Comparison of ENCODE assay signal across 22 cellular contexts in genomic region chr14:45125754-45126153, GRCh38.
"Had no signal": no experiment of that assay in that cellular context is flagged by ENCODE, and none has a peak within 500 bp of the region (broad histone marks: within the 10 kb centered on the region; RNA-seq: fewer than 3 reads in every experiment).

No MANE protein-coding gene starts in this region.

- H3K27ac Mint-ChIP-seq: memory B cell; natural killer cell; neural progenitor cell; progenitor cell of endocrine pancreas; stimulated activated effector memory CD8-positive, alpha-beta T cell treated with anti-CD3 and anti-CD28 coated beads, Interleukin-12 subunit alpha, Interleukin-12 subunit beta, amount 100 ng/mL, for 72 hours had no signal

- H3K9ac ChIP-seq: neural progenitor cell, parathyroid adenoma had no signal

- H3K27me3 ChIP-seq: dorsolateral prefrontal cortex, neural progenitor cell, right atrium auricular region, tibial nerve, upper lobe of left lung, vagina had no signal

- H3K79me2 ChIP-seq: parathyroid adenoma had no signal

- H3K9me3 Mint-ChIP-seq: memory B cell; natural killer cell; neural progenitor cell; stimulated activated effector memory CD8-positive, alpha-beta T cell treated with anti-CD3 and anti-CD28 coated beads, Interleukin-12 subunit alpha, Interleukin-12 subunit beta, amount 100 ng/mL, for 72 hours had no signal

- H3K4me1 Mint-ChIP-seq: memory B cell; stimulated activated effector memory CD8-positive, alpha-beta T cell treated with anti-CD3 and anti-CD28 coated beads, Interleukin-12 subunit alpha, Interleukin-12 subunit beta, amount 100 ng/mL, for 72 hours had no signal

- H3K9me3 ChIP-seq: lower lobe of right lung, right atrium auricular region, thoracic aorta, tibial nerve, upper lobe of left lung, vagina had no signal

- H3K27me3 Mint-ChIP-seq: memory B cell, progenitor cell of endocrine pancreas had no signal

- H3K4me2 ChIP-seq: neural progenitor cell, smooth muscle cell had no signal

- H3K4me3 Mint-ChIP-seq: memory B cell; natural killer cell; neural progenitor cell; stimulated activated effector memory CD8-positive, alpha-beta T cell treated with anti-CD3 and anti-CD28 coated beads, Interleukin-12 subunit alpha, Interleukin-12 subunit beta, amount 100 ng/mL, for 72 hours had no signal

- H3K36me3 Mint-ChIP-seq: natural killer cell had no signal

- DNase-seq: dorsolateral prefrontal cortex; effector CD4-positive, alpha-beta T cell; head of caudate nucleus; left ventricle myocardium superior; lower lobe of right lung; natural killer cell; stimulated activated CD4-positive, alpha-beta T cell treated with anti-CD3 and anti-CD28 coated beads, Interleukin-12 subunit alpha, Interleukin-12 subunit beta, amount 100 ng/mL, for 4 hours; stimulated activated CD4-positive, alpha-beta T cell treated with anti-CD3 and anti-CD28 coated beads, Interleukin-2, amount 100 ng/mL, for 24 hours; stimulated activated CD4-positive, alpha-beta T cell treated with anti-CD3 and anti-CD28 coated beads, Interleukin-4, amount 100 ng/mL, for 24 hours; stimulated activated naive CD4-positive, alpha-beta T cell treated with Interleukin-2 at 50 U/mL for 16 hours; upper lobe of left lung had no signal

- H3K4me1 ChIP-seq: lower lobe of right lung, neural progenitor cell, parathyroid adenoma, right atrium auricular region, tibial nerve, upper lobe of left lung, vagina had no signal

- H3K4me3 ChIP-seq: dorsolateral prefrontal cortex, lower lobe of right lung, neural progenitor cell, right atrium auricular region, smooth muscle cell, thoracic aorta, tibial nerve, upper lobe of left lung, vagina had no signal

- H2AFZ ChIP-seq: neural progenitor cell, parathyroid adenoma had no signal

- H3K27ac ChIP-seq: dorsolateral prefrontal cortex, lower lobe of right lung, neural progenitor cell, parathyroid adenoma, right atrium auricular region, thoracic aorta, tibial nerve, upper lobe of left lung, vagina had no signal

- ATAC-seq: lower lobe of right lung; natural killer cell; sciatic nerve; stimulated activated effector memory CD8-positive, alpha-beta T cell treated with anti-CD3 and anti-CD28 coated beads, Interleukin-12 subunit alpha, Interleukin-12 subunit beta, amount 100 ng/mL, for 72 hours had no signal
